Comparison of ENCODE assay signal across 14 cellular contexts in the genomic region with DNA sequence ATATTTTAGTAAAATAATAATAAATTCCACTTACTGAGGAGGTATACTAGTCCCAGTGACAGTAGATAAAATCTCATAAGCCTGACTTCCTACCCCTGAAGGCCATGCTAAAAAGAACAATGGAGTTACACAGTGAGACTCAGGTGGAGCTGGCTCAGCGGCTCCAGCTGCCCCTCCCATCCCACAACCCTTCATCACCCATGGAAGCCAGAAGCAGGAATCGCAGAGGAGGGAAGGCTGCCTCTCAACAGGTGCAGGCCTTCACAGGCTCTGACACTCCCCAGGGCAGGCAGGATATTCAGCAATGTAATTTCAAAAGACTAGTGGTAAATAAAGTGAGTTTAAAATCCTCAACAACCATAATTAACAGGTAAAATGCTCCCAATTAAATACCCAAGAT.
DNase-seq lines count a peak whose midpoint lies in the region; ATAC-seq and TF ChIP-seq lines count a peak whose summit lies in the region.
"Had no signal": no experiment of that assay in that cellular context is flagged by ENCODE, and none has a peak within 500 bp of the region (broad histone marks: within the 10 kb centered on the region; RNA-seq: fewer than 3 reads in every experiment).

No MANE protein-coding gene starts in this region.

- H2AFZ ChIP-seq in PC-3 (ENCODE audit: low read length), result no peak overlapping the region
- H2AFZ ChIP-seq: hepatocyte had no signal

- peaks cover 0 to 5% (median 0%) of the 10 kb centered on the region in 6 donors for H3K4me1 ChIP-seq in spleen
- H3K4me1 ChIP-seq in PC-3 (ENCODE audit: insufficient read depth, low read length), result no peaks in the 10 kb centered on the region
- H3K4me1 ChIP-seq: left lung had no signal

- H4K20me1 ChIP-seq in PC-3 (ENCODE audit: low read length), result no peaks in the 10 kb centered on the region

- H3K9me2 ChIP-seq in PC-3 (replicated peaks; ENCODE audit: low read length), result no peaks in the 10 kb centered on the region

- BruUV-seq in PC-3 (replicated peaks; lab: Mats Ljungman, UMichigan), result no TSS peak

- ATAC-seq in PC-3, result no peak
- ATAC-seq in HG02571 (IDR thresholded peaks at IDR 0.05; ENCODE audit: unreplicated experiment), result no peak
- ATAC-seq: left lung; natural killer cell treated with Interleukin-12 subunit alpha and Interleukin-12 subunit beta and Interleukin-15 and Interleukin-18, amount 100 ng/mL, for 72 hours had no signal

- H3K27ac ChIP-seq in spleen, result no peak overlapping the region
- no peak overlapping the region for H3K27ac ChIP-seq in PC-3 (ENCODE audit: low read length)
- H3K27ac ChIP-seq: hepatocyte, left lung had no signal

- H3K4me3 ChIP-seq in spleen, result no peak overlapping the region
- no peak overlapping the region for H3K4me3 ChIP-seq in PC-3 (ENCODE audit: low read length)
- H3K4me3 ChIP-seq: hepatocyte, left lung had no signal

- H3K4me2 ChIP-seq in PC-3 (ENCODE audit: low read length), result no peak overlapping the region
- H3K4me2 ChIP-seq: hepatocyte had no signal

- H3K9ac ChIP-seq in PC-3 (ENCODE audit: low read length), result no peak overlapping the region

- H3F3A ChIP-seq in PC-3 (ENCODE audit: low read length, unreplicated experiment), result no peaks in the 10 kb centered on the region

- intact Hi-C loops in spleen (cut with DNase I; ENCODE audit: low total_unique reads) (no loop called here), PC-3 (cut with micrococcal nuclease) (no loop called here)

- no peak for TF ChIP-seq POLR2A in spleen (IDR thresholded peaks at IDR 0.05)

- peak; percentile 45 for DNase-seq in DMS79 treated with DMSO at 0.1 percent for 48 hours (lab: John Stamatoyannopoulos, UW)
- peak; percentile 63 for DNase-seq in NCI-H146 treated with DMSO at 0.1 percent for 48 hours (lab: John Stamatoyannopoulos, UW; ENCODE audit: unreplicated experiment)
- peak; percentile 94 for DNase-seq in NCI-H748 (lab: John Stamatoyannopoulos, UW; ENCODE audit: unreplicated experiment)
- DNase-seq in left kidney (ENCODE audit: low read depth, low spot score), result peak; percentile 71
- DNase-seq in NOMO-1 (lab: John Stamatoyannopoulos, UW; ENCODE audit: unreplicated experiment in 2 of 2), result no peak
- DNase-seq in spleen, result no peak
- DNase-seq in PC-3, result no peak
- DNase-seq: activated CD4-positive, alpha-beta memory T cell treated with anti-CD3 and anti-CD28 coated beads for 36 hours; amniotic stem cell; left lung; stimulated activated CD4-positive, alpha-beta T cell treated with anti-CD3 and anti-CD28 coated beads, Interleukin-1b, Interleukin-23, amount 100 ng/mL, for 48 hours had no signal

- no peaks in the 10 kb centered on the region for H3K27me3 ChIP-seq in spleen (replicated peaks in 1 of 7)
- no peaks in the 10 kb centered on the region for H3K27me3 ChIP-seq in PC-3 (ENCODE audit: low read length)
- H3K27me3 ChIP-seq: hepatocyte, left lung had no signal

- H3K9me3 ChIP-seq in spleen, result no peaks in the 10 kb centered on the region
- no peaks in the 10 kb centered on the region for H3K9me3 ChIP-seq in PC-3 (ENCODE audit: low read length)
- H3K9me3 ChIP-seq: left lung had no signal

- CTCF ChIA-PET in PC-3 (lab: Charles Lee), result no interaction called here

- WGBS in spleen, 5 donors, result 71 to 87% (median 85%) methylated on average over 2 of the region's 2 CpGs

- TF ChIP-seq CTCF in spleen (IDR thresholded peaks at IDR 0.05 in 8 of 11, conservative IDR thresholded peaks at IDR 0.05 in 3 of 11) (no peak), PC-3 (conservative IDR thresholded peaks at IDR 0.05; ENCODE audit: low read depth, low read length) (no peak)

- H3K79me2 ChIP-seq in PC-3 (ENCODE audit: low read length), result no peaks in the 10 kb centered on the region

- H3K36me3 ChIP-seq in spleen (peaks cover 0 to 25% (median 3%) of the 10 kb centered on the region in 6 donors), PC-3 (ENCODE audit: low read depth, low read length) (no peaks in the 10 kb centered on the region; the same call in 1 of the 2 replicates)

- POLR2A ChIA-PET in PC-3 (lab: Charles Lee; ENCODE audit: unreplicated experiment), result no interaction called here

Comparison
In these comparisons a context has a peak if more than half of its experiments do, and no peak if none do; other contexts are left out.
1. DNase-seq: peak in DMS79 treated with DMSO at 0.1 percent for 48 hours (single experiment), NCI-H146 treated with DMSO at 0.1 percent for 48 hours (single experiment), NCI-H748 (single experiment) and left kidney (single experiment); none in NOMO-1 (0 of 2), spleen (single experiment) and PC-3 (single experiment).